Comparison of ENCODE assay signal across 1 cellular context in the genomic region with DNA sequence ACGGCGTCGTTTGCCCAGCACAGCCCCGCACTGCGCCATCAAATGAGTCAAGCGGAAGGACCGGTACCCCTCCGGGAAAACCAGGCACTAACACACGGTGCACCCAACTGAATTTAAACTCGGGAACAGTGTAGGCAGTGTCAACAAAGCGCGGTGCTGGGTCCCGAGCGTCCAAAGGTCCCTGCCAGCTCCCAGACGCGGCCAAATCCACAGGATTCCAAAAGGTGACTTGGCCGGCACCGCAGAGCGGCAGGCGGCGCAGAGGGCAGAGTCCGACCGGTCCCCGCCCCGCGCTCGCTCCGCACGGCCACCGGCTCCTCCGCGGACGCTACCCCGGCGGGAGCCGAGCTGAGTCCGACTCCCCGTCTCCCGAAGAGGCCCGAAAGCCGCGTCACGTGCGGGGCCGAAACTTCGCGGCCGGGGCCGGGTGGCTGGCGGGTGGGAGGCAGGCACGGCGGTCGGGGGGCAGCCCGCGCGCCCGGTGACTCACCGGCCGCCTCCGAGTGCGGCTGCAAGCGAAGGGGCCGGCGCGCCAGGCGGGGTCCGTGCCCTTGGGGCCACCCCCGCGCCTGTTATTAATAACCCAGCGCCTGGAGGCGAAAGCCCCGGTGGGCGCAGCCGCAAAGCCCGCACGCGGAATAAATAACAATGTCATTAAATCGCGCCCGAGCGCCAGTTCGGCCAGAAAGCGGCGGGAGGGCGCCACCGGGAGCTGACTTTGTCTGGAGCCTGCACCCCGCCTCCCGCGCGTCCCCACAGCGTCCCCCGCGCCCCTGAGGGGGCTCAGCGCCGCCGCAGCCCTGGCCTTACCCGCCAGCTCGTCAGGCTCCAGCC.
TF ChIP-seq lines count a peak whose summit lies in the region.

No MANE protein-coding gene starts in this region.

TF ChIP-seq in SK-N-SH, 30 proteins besides CTCF, POLR2A, EP300 and RAD21 (continued from another document):
- TF ChIP-seq, protein P1, sequence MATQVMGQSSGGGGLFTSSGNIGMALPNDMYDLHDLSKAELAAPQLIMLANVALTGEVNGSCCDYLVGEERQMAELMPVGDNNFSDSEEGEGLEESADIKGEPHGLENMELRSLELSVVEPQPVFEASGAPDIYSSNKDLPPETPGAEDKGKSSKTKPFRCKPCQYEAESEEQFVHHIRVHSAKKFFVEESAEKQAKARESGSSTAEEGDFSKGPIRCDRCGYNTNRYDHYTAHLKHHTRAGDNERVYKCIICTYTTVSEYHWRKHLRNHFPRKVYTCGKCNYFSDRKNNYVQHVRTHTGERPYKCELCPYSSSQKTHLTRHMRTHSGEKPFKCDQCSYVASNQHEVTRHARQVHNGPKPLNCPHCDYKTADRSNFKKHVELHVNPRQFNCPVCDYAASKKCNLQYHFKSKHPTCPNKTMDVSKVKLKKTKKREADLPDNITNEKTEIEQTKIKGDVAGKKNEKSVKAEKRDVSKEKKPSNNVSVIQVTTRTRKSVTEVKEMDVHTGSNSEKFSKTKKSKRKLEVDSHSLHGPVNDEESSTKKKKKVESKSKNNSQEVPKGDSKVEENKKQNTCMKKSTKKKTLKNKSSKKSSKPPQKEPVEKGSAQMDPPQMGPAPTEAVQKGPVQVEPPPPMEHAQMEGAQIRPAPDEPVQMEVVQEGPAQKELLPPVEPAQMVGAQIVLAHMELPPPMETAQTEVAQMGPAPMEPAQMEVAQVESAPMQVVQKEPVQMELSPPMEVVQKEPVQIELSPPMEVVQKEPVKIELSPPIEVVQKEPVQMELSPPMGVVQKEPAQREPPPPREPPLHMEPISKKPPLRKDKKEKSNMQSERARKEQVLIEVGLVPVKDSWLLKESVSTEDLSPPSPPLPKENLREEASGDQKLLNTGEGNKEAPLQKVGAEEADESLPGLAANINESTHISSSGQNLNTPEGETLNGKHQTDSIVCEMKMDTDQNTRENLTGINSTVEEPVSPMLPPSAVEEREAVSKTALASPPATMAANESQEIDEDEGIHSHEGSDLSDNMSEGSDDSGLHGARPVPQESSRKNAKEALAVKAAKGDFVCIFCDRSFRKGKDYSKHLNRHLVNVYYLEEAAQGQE (IDR thresholded peaks at IDR 0.05; ENCODE audit: low read depth, low read length), result no peak
- TF ChIP-seq POLR2AphosphoS5 (IDR thresholded peaks at IDR 0.05; ENCODE audit: low read depth, low read length) (no peak), JUND (IDR thresholded peaks at IDR 0.05) (no peak), ELF1 (IDR thresholded peaks at IDR 0.05) (no peak), MEF2A (IDR thresholded peaks at IDR 0.05; ENCODE audit: borderline replicate concordance, low read depth) (no peak), MXI1 (IDR thresholded peaks at IDR 0.05; ENCODE audit: low read depth, low read length) (no peak; the same call in 1 of the 2 replicates), SIN3A (IDR thresholded peaks at IDR 0.05; ENCODE audit: borderline replicate concordance, low read depth, low read length) (no peak; the same call in 1 of the 2 replicates)
- TF ChIP-seq, protein P2, sequence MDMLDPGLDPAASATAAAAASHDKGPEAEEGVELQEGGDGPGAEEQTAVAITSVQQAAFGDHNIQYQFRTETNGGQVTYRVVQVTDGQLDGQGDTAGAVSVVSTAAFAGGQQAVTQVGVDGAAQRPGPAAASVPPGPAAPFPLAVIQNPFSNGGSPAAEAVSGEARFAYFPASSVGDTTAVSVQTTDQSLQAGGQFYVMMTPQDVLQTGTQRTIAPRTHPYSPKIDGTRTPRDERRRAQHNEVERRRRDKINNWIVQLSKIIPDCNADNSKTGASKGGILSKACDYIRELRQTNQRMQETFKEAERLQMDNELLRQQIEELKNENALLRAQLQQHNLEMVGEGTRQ (IDR thresholded peaks at IDR 0.05; ENCODE audit: borderline replicate concordance, low read depth, low read length), result no peak
